ENCODE assay signal across 5 cellular contexts in the genomic region with DNA sequence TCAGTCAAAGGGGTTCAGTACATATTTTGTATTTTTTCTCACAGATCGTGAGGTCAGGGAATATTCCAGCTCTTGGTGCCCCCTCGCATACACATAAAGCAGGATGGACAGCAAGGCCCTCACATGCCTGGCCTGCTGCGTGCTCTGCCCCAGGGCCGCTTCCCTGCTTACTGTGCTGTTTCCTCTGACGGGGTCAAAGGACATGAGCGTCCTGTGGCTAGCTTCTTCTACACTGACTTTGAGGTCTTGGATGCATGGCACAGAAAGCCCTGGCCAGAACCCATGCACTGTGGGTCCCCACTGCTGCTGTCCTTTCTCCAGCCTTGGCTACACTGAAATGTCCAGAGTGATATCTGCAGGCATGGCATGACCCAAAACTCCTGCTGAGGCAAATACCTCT.
"Had no signal": no experiment of that assay in that cellular context is flagged by ENCODE, and none has a peak within 500 bp of the region (broad histone marks: within the 10 kb centered on the region; RNA-seq: fewer than 3 reads in every experiment).

No MANE protein-coding gene starts in this region.

- H3K27ac Mint-ChIP-seq: GM23338, H9 had no signal

- H3K4me1 Mint-ChIP-seq: GM23338, H9 had no signal

- ATAC-seq: GM23338, K562 had no signal

- H3K4me3 ChIP-seq: GM23338, K562 had no signal

- H3K9me3 Mint-ChIP-seq: GM23338, H9 had no signal

- H3K4me2 ChIP-seq: GM23338 had no signal

- H3K4me3 Mint-ChIP-seq: GM23338, H9 had no signal

- H2AFZ ChIP-seq: GM23338 had no signal

- DNase-seq: H9, HCEC 1CT, IMR-90 had no signal
